Comparison of ENCODE assay signal across 21 cellular contexts in the genomic region with DNA sequence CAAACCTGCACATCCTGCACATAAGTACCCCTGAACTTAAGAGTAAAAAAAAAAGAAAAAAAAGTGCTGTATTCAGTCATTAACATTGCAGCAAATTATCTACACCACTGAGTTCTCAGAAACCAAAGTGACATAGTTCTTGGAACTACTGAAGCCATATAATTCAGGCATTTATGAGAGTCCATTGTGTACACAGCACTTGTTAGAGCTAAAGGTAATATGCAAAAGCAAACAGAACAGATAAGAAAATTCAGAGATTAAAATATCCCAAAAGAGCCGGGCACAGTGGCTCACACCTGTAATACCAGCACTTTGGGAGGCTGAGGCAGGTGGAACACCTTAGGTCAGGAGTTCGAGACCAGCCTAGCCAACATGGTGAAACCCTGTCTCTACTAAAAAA. TPM values are rescaled to one million over a fixed set of nuclear protein-coding genes. Genes with fewer than 3 reads are reported as not detected.
DNase-seq lines count a peak whose midpoint lies in the region; ATAC-seq and TF ChIP-seq lines count a peak whose summit lies in the region.
"Had no signal": no experiment of that assay in that cellular context is flagged by ENCODE, and none has a peak within 500 bp of the region (broad histone marks: within the 10 kb centered on the region; RNA-seq: fewer than 3 reads in every experiment).

No MANE protein-coding gene starts in this region.

- intact Hi-C loops in PC-3 (cut with micrococcal nuclease) (loop anchor here (5.0 kb wide), 1 partner anchor 181 kb away; a partner anchor contains a TSS), left colon (cut with DNase I, micrococcal nuclease) (loop anchor here (5.0 to 10.0 kb wide), 2 partner anchors 81 to 84 kb away; no protein-coding TSS in a partner anchor)

- peak; percentile 17 for DNase-seq in DMS53 (lab: John Stamatoyannopoulos, UW)
- DNase-seq in DMS53 treated with DMSO at 0.1 percent for 48 hours (lab: John Stamatoyannopoulos, UW; ENCODE audit: unreplicated experiment): no peak
- no peak for DNase-seq in PC-3
- DNase-seq in left colon: peak in 1 of 2 donors; percentile 11
- DNase-seq in trophoblast cell: no peak
- DNase-seq in activated CD4-positive, alpha-beta T cell treated with anti-CD3 and anti-CD28 coated beads for 4 hours: no peak
- DNase-seq in hippocampal formation (lab: John Stamatoyannopoulos, UW): no peak
- no peak for DNase-seq in NCI-H1105 (lab: John Stamatoyannopoulos, UW)
- DNase-seq: AML-193; CD4-positive, alpha-beta T cell; DMS79 treated with DMSO at 0.1 percent for 48 hours; GF-D8; GOT3; H9 had no signal

- H3K4me2 ChIP-seq in PC-3 (ENCODE audit: low read length): no peak overlapping the region
- H3K4me2 ChIP-seq in trophoblast cell (ENCODE audit: low read length): no peak overlapping the region
- H3K4me2 ChIP-seq: A549 had no signal

- H2AK5ac ChIP-seq in trophoblast cell (ENCODE audit: low read length): no peak overlapping the region

- no CpG with 5 or more reads among the region's 2 CpGs for WGBS in trophoblast cell (ENCODE audit: extremely low coverage, insufficient coverage, insufficient read length)

- H3K18ac ChIP-seq in trophoblast cell (ENCODE audit: low read length): no peak overlapping the region

- no peak overlapping the region for H3K27ac ChIP-seq in PC-3 (ENCODE audit: low read length)
- H3K27ac ChIP-seq in trophoblast cell (ENCODE audit: low read depth, low read length): no peak overlapping the region
- H3K27ac ChIP-seq: 22Rv1, A549, C4-2B, HL-60 had no signal

- ATAC-seq in PC-3: peak; percentile 16; the same call in 1 of the 2 replicates
- ATAC-seq in left colon: peak; percentile 89
- ATAC-seq: A549 had no signal

- H3K4ac ChIP-seq in trophoblast cell (ENCODE audit: low read depth, low read length): no peak overlapping the region

- no TSS peak for BruUV-seq in PC-3 (replicated peaks; lab: Mats Ljungman, UMichigan)

- H4K12ac ChIP-seq in trophoblast cell (ENCODE audit: low read depth, low read length): no peak overlapping the region

- H3K79me2 ChIP-seq in PC-3 (ENCODE audit: low read length) (no peaks in the 10 kb centered on the region), trophoblast cell (ENCODE audit: control insufficient read depth, insufficient read depth, low read length, poor library complexity) (no peaks in the 10 kb centered on the region)

- H4K91ac ChIP-seq in trophoblast cell (ENCODE audit: low read depth, low read length): no peak overlapping the region

- H3K4me1 ChIP-seq in PC-3 (ENCODE audit: insufficient read depth, low read length) (no peaks in the 10 kb centered on the region), trophoblast cell (ENCODE audit: control insufficient read depth in 1 of 2, insufficient read depth in 2 of 2, low read length in 2 of 2) (no peaks in the 10 kb centered on the region)
- H3K4me1 ChIP-seq: A549 had no signal

- peak overlapping the region; percentile 29 for H2BK12ac ChIP-seq in trophoblast cell (ENCODE audit: low read length)

- no peak overlapping the region for H3K14ac ChIP-seq in trophoblast cell (ENCODE audit: low read length)

- POLR2A ChIA-PET in PC-3 (lab: Charles Lee; ENCODE audit: unreplicated experiment): no interaction called here

- CTCF ChIA-PET in PC-3 (lab: Charles Lee): interaction anchor here (0.7 kb wide), 1 partner anchor 67 kb away, joined by 6 read pairs; no protein-coding TSS in a partner anchor

- H3K9ac ChIP-seq in PC-3 (ENCODE audit: low read length) (no peak overlapping the region), trophoblast cell (ENCODE audit: low read length) (no peak overlapping the region)

- no peaks in the 10 kb centered on the region for H3F3A ChIP-seq in PC-3 (ENCODE audit: low read length, unreplicated experiment)

- no peak overlapping the region for H3K4me3 ChIP-seq in PC-3 (ENCODE audit: low read length)
- H3K4me3 ChIP-seq in trophoblast cell (ENCODE audit: low read depth, low read length): no peak overlapping the region
- H3K4me3 ChIP-seq: A549 had no signal

- H3K36me3 ChIP-seq in PC-3 (ENCODE audit: low read depth, low read length) (no peaks in the 10 kb centered on the region), trophoblast cell (ENCODE audit: control insufficient read depth in 1 of 2, insufficient read depth in 2 of 2, low read length in 2 of 2) (no peaks in the 10 kb centered on the region)

- no peak overlapping the region for H4K8ac ChIP-seq in trophoblast cell (ENCODE audit: low read depth, low read length)

- H2BK120ac ChIP-seq in trophoblast cell (ENCODE audit: insufficient read depth, low read length, poor library complexity): no peak overlapping the region

- H3K79me1 ChIP-seq in trophoblast cell (ENCODE audit: low read length): no peaks in the 10 kb centered on the region

- H3K9me3 ChIP-seq in PC-3 (ENCODE audit: low read length) (no peaks in the 10 kb centered on the region), trophoblast cell (ENCODE audit: insufficient read depth, low read depth, low read length) (no peaks in the 10 kb centered on the region)
- H3K9me3 ChIP-seq: A549, Caco-2 had no signal

- H3K27me3 ChIP-seq in PC-3 (ENCODE audit: low read length) (no peaks in the 10 kb centered on the region), trophoblast cell (ENCODE audit: insufficient read depth, low read length) (no peaks in the 10 kb centered on the region)

- TF ChIP-seq CTCF in PC-3 (conservative IDR thresholded peaks at IDR 0.05; ENCODE audit: low read depth, low read length): no peak

- no peaks in the 10 kb centered on the region for H3K9me2 ChIP-seq in PC-3 (replicated peaks; ENCODE audit: low read length)

- H3K23ac ChIP-seq in trophoblast cell (ENCODE audit: low read length): no peak overlapping the region

- no peak overlapping the region for H2AFZ ChIP-seq in PC-3 (ENCODE audit: low read length)
- no peak overlapping the region for H2AFZ ChIP-seq in trophoblast cell (ENCODE audit: insufficient read depth, low read length, poor library complexity)

- no peak overlapping the region for H2BK5ac ChIP-seq in trophoblast cell (ENCODE audit: low read depth, low read length, poor library complexity)

- H4K20me1 ChIP-seq in PC-3 (ENCODE audit: low read length): no peaks in the 10 kb centered on the region

RNA-seq across cellular contexts. Expression of a gene that starts 38.0 kb away (rescaled TPM):
- total RNA-seq in PC-3 (2014; rRNA removed): not detected in 2 replicates
- 1 to 10 TPM; 1.2 TPM for total RNA-seq in left colon
- polyA plus RNA-seq in trophoblast cell (2013): 0.53 and 0.57 TPM in 2 replicates
- total RNA-seq: HT1080 had no signal
- polyA plus RNA-seq: BJ had no signal
